8 cellular contexts compared by ENCODE assay signal in the genomic region with DNA sequence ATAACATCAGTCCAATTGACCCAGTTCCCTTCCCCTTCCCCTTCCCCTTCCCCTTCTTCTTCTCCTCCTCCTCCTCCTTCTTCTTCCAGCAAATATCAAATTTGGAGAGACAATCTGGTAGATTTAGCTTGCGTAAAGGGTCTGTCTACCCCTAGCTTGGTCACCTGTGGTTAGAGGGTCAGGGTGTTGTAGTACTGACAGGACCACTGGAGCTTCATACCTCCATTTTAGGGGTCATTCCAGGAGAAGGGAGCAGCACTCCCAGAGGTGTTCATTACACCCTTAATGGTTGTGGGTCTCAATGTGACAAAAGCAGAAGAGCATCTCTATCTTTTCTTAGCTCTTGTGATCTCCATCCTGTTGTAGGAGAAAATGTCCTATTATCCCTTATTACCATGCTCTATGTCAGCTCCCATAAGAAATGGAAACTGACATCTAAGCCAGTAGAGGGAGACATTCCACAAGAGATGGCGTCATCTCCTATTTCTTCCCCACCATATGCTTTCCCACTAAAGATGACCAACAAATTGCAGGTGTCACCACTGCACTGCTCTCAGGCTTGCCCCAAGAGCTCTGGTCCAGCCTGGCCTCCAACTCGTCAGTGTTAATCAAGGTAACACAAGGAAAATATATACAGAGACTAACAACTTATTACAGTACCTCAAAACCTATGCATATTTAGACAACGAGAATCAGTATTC. TPM values are rescaled to one million over a fixed set of nuclear protein-coding genes. Genes with fewer than 3 reads are reported as not detected.
DNase-seq lines count a peak whose midpoint lies in the region; ATAC-seq and TF ChIP-seq lines count a peak whose summit lies in the region.

No MANE protein-coding gene starts in this region.

- POLR2A ChIA-PET in naive thymus-derived CD4-positive, alpha-beta T cell (lab: Charles Lee): no interaction called here
- POLR2A ChIA-PET in CD8-positive, alpha-beta memory T cell (lab: Charles Lee): no interaction called here

- peaks cover 0 to 17% (median 13%) of the 10 kb centered on the region in 5 donors for H3K27me3 Mint-ChIP-seq in naive thymus-derived CD4-positive, alpha-beta T cell
- H3K27me3 Mint-ChIP-seq in CD8-positive, alpha-beta memory T cell: peaks cover 1 to 10% of the 10 kb centered on the region in 2 donors

- WGBS in suprapubic skin: 61% methylated on average over 4 of the region's 4 CpGs

- H3K36me3 Mint-ChIP-seq in naive thymus-derived CD4-positive, alpha-beta T cell: no peaks in the 10 kb centered on the region
- no peaks in the 10 kb centered on the region for H3K36me3 Mint-ChIP-seq in CD8-positive, alpha-beta memory T cell

- H3K4me3 ChIP-seq in choroid plexus epithelial cell (ENCODE audit: low read depth, low read length) (no peak overlapping the region), suprapubic skin (no peak overlapping the region)
- no peak overlapping the region for H3K4me3 ChIP-seq in naive thymus-derived CD4-positive, alpha-beta T cell (ENCODE audit: low read length)
- H3K4me3 ChIP-seq in CD8-positive, alpha-beta memory T cell (ENCODE audit: low read length): no peak overlapping the region

- peaks cover 0 to 4% (median 0%) of the 10 kb centered on the region in 7 donors for H3K4me1 Mint-ChIP-seq in naive thymus-derived CD4-positive, alpha-beta T cell
- peaks cover 0 to 5% (median 0%) of the 10 kb centered on the region in 3 donors for H3K4me1 Mint-ChIP-seq in CD8-positive, alpha-beta memory T cell

- TF ChIP-seq EP300 in suprapubic skin (IDR thresholded peaks at IDR 0.05): no peak

- H3K36me3 ChIP-seq in naive thymus-derived CD4-positive, alpha-beta T cell (ENCODE audit: control insufficient read depth in 2 of 3, insufficient read depth in 3 of 3, low read length in 3 of 3): no peaks in the 10 kb centered on the region
- H3K36me3 ChIP-seq in suprapubic skin: no peaks in the 10 kb centered on the region
- H3K36me3 ChIP-seq in CD8-positive, alpha-beta memory T cell (ENCODE audit: insufficient read depth, low read length): no peaks in the 10 kb centered on the region

- ATAC-seq in GM18511 (IDR thresholded peaks at IDR 0.05; ENCODE audit: unreplicated experiment) (peak; percentile 86), HG02884 (IDR thresholded peaks at IDR 0.05; ENCODE audit: unreplicated experiment) (peak; percentile 86)
- peak; percentile 48 for ATAC-seq in naive thymus-derived CD4-positive, alpha-beta T cell

- CTCF ChIA-PET in naive thymus-derived CD4-positive, alpha-beta T cell (lab: Charles Lee): interaction anchor here (0.5 to 1.6 kb wide), 4 partner anchors 9 to 235 kb away, joined by 3 read pairs; no protein-coding TSS in a partner anchor
- CTCF ChIA-PET in CD8-positive, alpha-beta memory T cell (lab: Charles Lee): interaction anchor here (2.8 kb wide), 1 partner anchor 9 kb away, joined by 14 read pairs; a partner anchor contains a TSS

- no peak for TF ChIP-seq POLR2A in suprapubic skin (IDR thresholded peaks at IDR 0.05)

- no peaks in the 10 kb centered on the region for H3K27me3 ChIP-seq in naive thymus-derived CD4-positive, alpha-beta T cell (ENCODE audit: control insufficient read depth in 2 of 2, insufficient read depth in 2 of 2, low read length in 2 of 2)
- no peaks in the 10 kb centered on the region for H3K27me3 ChIP-seq in suprapubic skin
- no peaks in the 10 kb centered on the region for H3K27me3 ChIP-seq in CD8-positive, alpha-beta memory T cell (ENCODE audit: insufficient read depth, low read length, poor library complexity, severe bottlenecking)

- intact Hi-C loops in naive thymus-derived CD4-positive, alpha-beta T cell (cut with micrococcal nuclease): loop anchor here (1.0 to 10.0 kb wide), 4 partner anchors 59 to 1214 kb away; a partner anchor contains a TSS

- no peaks in the 10 kb centered on the region for H3K9me3 ChIP-seq in naive thymus-derived CD4-positive, alpha-beta T cell (ENCODE audit: control insufficient read depth in 2 of 3, low read length in 3 of 3)
- H3K9me3 ChIP-seq in suprapubic skin: no peaks in the 10 kb centered on the region
- H3K9me3 ChIP-seq in CD8-positive, alpha-beta memory T cell (ENCODE audit: low read length): no peaks in the 10 kb centered on the region

- DNase-seq in COR-L47 (lab: John Stamatoyannopoulos, UW) (peak; percentile 9), NCI-H146 treated with DMSO at 0.1 percent for 48 hours (lab: John Stamatoyannopoulos, UW; ENCODE audit: unreplicated experiment) (peak; percentile 23), choroid plexus epithelial cell (ENCODE audit: low read depth) (peak; percentile 86), suprapubic skin (ENCODE audit: low spot score in 2 of 2) (no peak)
- no peak for DNase-seq in naive thymus-derived CD4-positive, alpha-beta T cell
- no peak for DNase-seq in CD8-positive, alpha-beta memory T cell

- no peak overlapping the region for H3K27ac Mint-ChIP-seq in naive thymus-derived CD4-positive, alpha-beta T cell
- H3K27ac Mint-ChIP-seq in CD8-positive, alpha-beta memory T cell: no peak overlapping the region

- H3K4me1 ChIP-seq in naive thymus-derived CD4-positive, alpha-beta T cell (ENCODE audit: control insufficient read depth in 2 of 2, insufficient read depth in 2 of 2, low read length in 2 of 2): no peaks in the 10 kb centered on the region
- no peaks in the 10 kb centered on the region for H3K4me1 ChIP-seq in suprapubic skin
- no peaks in the 10 kb centered on the region for H3K4me1 ChIP-seq in CD8-positive, alpha-beta memory T cell (ENCODE audit: insufficient read depth, low read length)

- no peak overlapping the region for H3K27ac ChIP-seq in naive thymus-derived CD4-positive, alpha-beta T cell (ENCODE audit: low read depth, low read length)
- H3K27ac ChIP-seq in suprapubic skin: no peak overlapping the region
- no peak overlapping the region for H3K27ac ChIP-seq in CD8-positive, alpha-beta memory T cell (ENCODE audit: low read depth, low read length)

- TF ChIP-seq CTCF in choroid plexus epithelial cell (conservative IDR thresholded peaks at IDR 0.05; ENCODE audit: low read depth, low read length) (peak; percentile 79), suprapubic skin (IDR thresholded peaks at IDR 0.05) (peak in 1 of 2 donors; percentile 27)

- no peak overlapping the region for H3K4me3 Mint-ChIP-seq in naive thymus-derived CD4-positive, alpha-beta T cell
- H3K4me3 Mint-ChIP-seq in CD8-positive, alpha-beta memory T cell: no peak overlapping the region

- H3K9me3 Mint-ChIP-seq in naive thymus-derived CD4-positive, alpha-beta T cell: no peaks in the 10 kb centered on the region
- no peaks in the 10 kb centered on the region for H3K9me3 Mint-ChIP-seq in CD8-positive, alpha-beta memory T cell

RNA-seq across cellular contexts. Expression of a gene that starts 3.5 kb away (rescaled TPM):
- total RNA-seq in naive thymus-derived CD4-positive, alpha-beta T cell: not detected
- polyA plus RNA-seq in naive thymus-derived CD4-positive, alpha-beta T cell: not detected
- 10 to 100 TPM in 1 of 4 donors, not detected in 3; 40.9 TPM for total RNA-seq in suprapubic skin
- not detected for total RNA-seq in CD8-positive, alpha-beta memory T cell
- polyA plus RNA-seq in CD8-positive, alpha-beta memory T cell: not detected

RNA-seq across cellular contexts. Expression of a gene that starts 9.1 kb away (rescaled TPM):
- total RNA-seq in naive thymus-derived CD4-positive, alpha-beta T cell: 10 to 100 TPM; 43.6 to 88.4 (median 78.1) TPM
- polyA plus RNA-seq in naive thymus-derived CD4-positive, alpha-beta T cell: 10 to 100 TPM; 93.6 to 99.4 TPM
- total RNA-seq in suprapubic skin: 10 to 100 TPM; 36.0 to 59.5 (median 44.8) TPM
- total RNA-seq in CD8-positive, alpha-beta memory T cell: 100 to 1,000 TPM; 136 to 139 TPM
- polyA plus RNA-seq in CD8-positive, alpha-beta memory T cell: 79.6 TPM

RNA-seq across cellular contexts. Expression of a gene that starts 31.3 kb away (rescaled TPM):
- not detected for total RNA-seq in naive thymus-derived CD4-positive, alpha-beta T cell
- polyA plus RNA-seq in naive thymus-derived CD4-positive, alpha-beta T cell: not detected
- total RNA-seq in suprapubic skin: 10 to 100 TPM in 1 of 4 donors, not detected in 3; 30.0 TPM
- total RNA-seq in CD8-positive, alpha-beta memory T cell: not detected
- polyA plus RNA-seq in CD8-positive, alpha-beta memory T cell: not detected

RNA-seq across cellular contexts. Expression of a gene that starts 53.2 kb away (rescaled TPM):
- total RNA-seq in naive thymus-derived CD4-positive, alpha-beta T cell: not detected
- polyA plus RNA-seq in naive thymus-derived CD4-positive, alpha-beta T cell: not detected
- 10 to 100 TPM in 1 of 4 donors, not detected in 3; 35.4 TPM for total RNA-seq in suprapubic skin
- not detected for total RNA-seq in CD8-positive, alpha-beta memory T cell
- polyA plus RNA-seq in CD8-positive, alpha-beta memory T cell: not detected

Comparison
In these comparisons a context has a peak if more than half of its experiments do, and no peak if none do; other contexts are left out.
1. DNase-seq: peak in COR-L47 (single experiment), NCI-H146 treated with DMSO at 0.1 percent for 48 hours (single experiment) and choroid plexus epithelial cell (single experiment); none in naive thymus-derived CD4-positive, alpha-beta T cell (0 of 9), suprapubic skin (0 of 2) and CD8-positive, alpha-beta memory T cell (0 of 5).
2. Peak in every context shown above with its lines, with median percentiles within 50 percentile points of each other: ATAC-seq.